ENCODE assay signal across 13 cellular contexts in the genomic region with DNA sequence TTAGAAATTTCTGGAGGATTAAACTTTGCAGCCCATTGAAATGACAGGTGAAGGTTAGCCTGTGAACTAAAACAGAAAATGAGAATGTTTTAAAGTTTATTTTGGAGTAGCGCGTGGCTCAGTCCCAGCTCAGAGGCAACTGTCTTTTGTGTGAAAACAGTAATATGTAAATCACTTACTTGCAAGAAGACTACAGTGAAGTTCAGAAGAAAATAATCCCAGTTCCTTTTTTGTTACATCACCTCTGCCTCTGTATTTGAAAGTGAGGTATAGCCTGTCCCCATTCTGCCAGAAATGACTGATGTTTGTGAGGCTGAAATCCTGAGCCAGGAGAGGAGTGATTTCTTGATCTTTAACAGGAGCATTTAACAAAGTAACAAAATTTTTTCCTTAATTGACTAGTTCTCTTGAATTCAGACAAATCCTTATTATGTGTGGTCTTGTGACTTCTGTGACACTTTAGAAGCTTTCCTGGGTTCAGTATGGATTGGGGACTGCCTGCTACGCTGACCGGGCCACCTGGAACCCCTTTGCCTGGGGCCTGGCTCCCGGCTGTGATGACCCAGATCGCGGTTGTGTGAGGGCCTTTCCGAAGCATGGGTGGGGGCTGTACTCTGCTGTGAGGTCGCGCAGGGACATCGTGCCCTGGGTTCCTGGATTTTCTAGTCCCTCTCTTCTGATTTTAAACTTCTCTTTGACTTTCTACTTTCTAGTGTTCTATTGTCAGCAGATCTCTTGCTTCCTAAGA. TPM values are rescaled to one million over a fixed set of nuclear protein-coding genes. Genes with fewer than 3 reads are reported as not detected.
DNase-seq lines count a peak whose midpoint lies in the region; ATAC-seq, FAIRE-seq and TF ChIP-seq lines count a peak whose summit lies in the region.
"Had no signal": no experiment of that assay in that cellular context is flagged by ENCODE, and none has a peak within 500 bp of the region (broad histone marks: within the 10 kb centered on the region; RNA-seq: fewer than 3 reads in every experiment).

No MANE protein-coding gene starts in this region.

- peaks cover 18% of the 10 kb centered on the region for H3K4me1 ChIP-seq in GM12878 (ENCODE audit: control insufficient read depth, insufficient read depth, low read length)
- peaks cover 10% of the 10 kb centered on the region for H3K4me1 ChIP-seq in right cardiac atrium (ENCODE audit: control insufficient read depth, insufficient read depth, low read length)

- SMC1A ChIA-PET in GM12878 (lab: Charles Lee; ENCODE audit: uncharacterized antibody, unreplicated experiment): interaction anchor here (0.6 to 2.1 kb wide), 4 partner anchors 16 to 27 kb away, joined by 3 to 9 read pairs (median 6); no protein-coding TSS in a partner anchor

- peak overlapping the region; percentile 18; the same call in 1 of the 2 replicates for H3K9ac ChIP-seq in GM12878 (ENCODE audit: control insufficient read depth, insufficient read depth, low read length)

- H3K4me3 ChIP-seq in GM12878 (no peak overlapping the region), right cardiac atrium (ENCODE audit: low read length) (no peak overlapping the region)
- H3K4me3 ChIP-seq: MG63, vagina had no signal

- WGBS in GM12878 (ENCODE audit: insufficient coverage, insufficient replicate concordance, low lambda C conversion rate, missing lambda C conversion rate): 68% methylated on average over 11 of the region's 11 CpGs
- WGBS in right cardiac atrium: 84% methylated on average over 11 of the region's 11 CpGs

- H3K9me3 ChIP-seq in GM12878 (replicated peaks; ENCODE audit: control insufficient read depth, insufficient read depth, low read length) (no peaks in the 10 kb centered on the region; the same call in 2 of the 3 replicates), right cardiac atrium (ENCODE audit: control insufficient read depth, low read length) (no peaks in the 10 kb centered on the region)
- H3K9me3 ChIP-seq: MG63, neutrophil, vagina had no signal

- H3K27ac ChIP-seq in GM12878 (ENCODE audit: control insufficient read depth, insufficient read depth): peak overlapping the region; percentile 79
- no peak overlapping the region for H3K27ac ChIP-seq in right cardiac atrium (ENCODE audit: low read length)
- H3K27ac ChIP-seq: neutrophil, vagina had no signal

- CTCF ChIA-PET in GM12878 (lab: Yijun Ruan, JAX): interaction anchor here (0.5 to 1.3 kb wide), 3 partner anchors 19 to 979 kb away, joined by 3 to 5 read pairs (median 4); no protein-coding TSS in a partner anchor

- ATAC-seq in GM18861 (IDR thresholded peaks at IDR 0.05; ENCODE audit: unreplicated experiment): peak; percentile 99
- ATAC-seq in GM21447 (IDR thresholded peaks at IDR 0.05; ENCODE audit: unreplicated experiment): peak; percentile 100
- peak; percentile 97 for ATAC-seq in HG03064 (IDR thresholded peaks at IDR 0.05; ENCODE audit: low read depth, unreplicated experiment)
- peak; percentile 99 for ATAC-seq in GM12878
- ATAC-seq in right cardiac atrium: no peak

- TSS peak; percentile 36 for BruUV-seq in GM12878 (replicated peaks; lab: Mats Ljungman, UMichigan)

- peaks cover 6 to 9% of the 10 kb centered on the region in 2 experiments for H3K36me3 ChIP-seq in GM12878 (ENCODE audit: control insufficient read depth in 2 of 2, insufficient read depth in 2 of 2, low read length in 1 of 2)

- POLR2A ChIA-PET in GM12878 (lab: Charles Lee): no interaction called here

- H3K79me2 ChIP-seq in GM12878 (ENCODE audit: control insufficient read depth, insufficient read depth, low read length): peaks cover 5% of the 10 kb centered on the region

- intact Hi-C loops in GM12878 (cut with micrococcal nuclease; ENCODE audit: unreplicated experiment): no loop called here
- intact Hi-C loops in right cardiac atrium (cut with DNase I): no loop called here

- TF ChIP-seq RAD21 in GM12878 (IDR thresholded peaks at IDR 0.05; ENCODE audit: insufficient read depth, low read depth, low read length): 0 out of 2 replicates have a peak, but pooled peaks have one; percentile 10

- H2AFZ ChIP-seq in GM12878 (ENCODE audit: control insufficient read depth, low read depth, low read length): peak overlapping the region; percentile 25

- H3K27me3 ChIP-seq in GM12878 (replicated peaks in 1 of 2; ENCODE audit: control insufficient read depth in 2 of 2, insufficient read depth in 2 of 2, low read length in 1 of 2): no peaks in the 10 kb centered on the region
- no peaks in the 10 kb centered on the region for H3K27me3 ChIP-seq in right cardiac atrium (ENCODE audit: control insufficient read depth, insufficient read depth)
- H3K27me3 ChIP-seq: MG63, neutrophil, vagina had no signal

- no peak for TF ChIP-seq CTCF in GM12878 (IDR thresholded peaks at IDR 0.05 in 2 of 3, conservative IDR thresholded peaks at IDR 0.05 in 1 of 3; ENCODE audit: control insufficient read depth in 2 of 3, extremely low read depth in 1 of 3, insufficient read depth in 1 of 3, low read depth in 3 of 3, low read length in 3 of 3)

- DNase-seq in GM12878 (ENCODE audit: low read depth, low spot score): peak; percentile 66
- no peak for DNase-seq in urothelium cell line (ENCODE audit: low spot score)
- DNase-seq in SW480 (ENCODE audit: low spot score): no peak
- DNase-seq in NCI-H1417 treated with DMSO at 0.1 percent for 48 hours (lab: John Stamatoyannopoulos, UW): no peak
- DNase-seq in right cardiac atrium: no peak
- DNase-seq: MG63 had no signal

- no peaks in the 10 kb centered on the region for H4K20me1 ChIP-seq in GM12878 (ENCODE audit: control insufficient read depth, insufficient read depth)

- RAD21 ChIA-PET in GM12878 (lab: Charles Lee; ENCODE audit: unreplicated experiment): interaction anchor here (0.7 to 1.0 kb wide), 3 partner anchors 19 to 58 kb away, joined by 3 to 7 read pairs (median 3); no protein-coding TSS in a partner anchor

- peak overlapping the region; percentile 75 for H3K4me2 ChIP-seq in GM12878 (ENCODE audit: control insufficient read depth, insufficient read depth)

- in situ Hi-C loops in GM12878 (cut with MboI): no loop called here

- no peak for TF ChIP-seq POLR2A in GM12878 (IDR thresholded peaks at IDR 0.05; ENCODE audit: low read depth, low read length)

- TF ChIP-seq EP300 in GM12878 (IDR thresholded peaks at IDR 0.05; ENCODE audit: borderline replicate concordance in 1 of 2, control insufficient read depth in 1 of 2, low read depth in 2 of 2, low read length in 2 of 2): peak; percentile 71 to 78; a peak in 2 of 4 replicates

- FAIRE-seq in GM12878 (lab: Jason Lieb, UNC) (peak; percentile 87), urothelium cell line (lab: Jason Lieb, UNC) (no peak)
- FAIRE-seq: endometrium, H1 had no signal

TF ChIP-seq in GM12878, 131 proteins besides CTCF, POLR2A, EP300 and RAD21 (continues in another document):
- peak; percentile 99 for TF ChIP-seq SPI1 (IDR thresholded peaks at IDR 0.05; ENCODE audit: borderline replicate concordance, insufficient read depth, low read depth, low read length)
- no peak for TF ChIP-seq NFXL1 (IDR thresholded peaks at IDR 0.05; ENCODE audit: borderline replicate concordance)
- TF ChIP-seq IKZF2 (IDR thresholded peaks at IDR 0.05): peak; percentile 77 to 81
- no peak for TF ChIP-seq RCOR1 (conservative IDR thresholded peaks at IDR 0.05; ENCODE audit: low read depth, low read length)
- no peak for TF ChIP-seq LARP7 (IDR thresholded peaks at IDR 0.05)
- no peak for TF ChIP-seq PML (IDR thresholded peaks at IDR 0.05; ENCODE audit: low read length)
- TF ChIP-seq CHD4 (IDR thresholded peaks at IDR 0.05): no peak
- peak; percentile 67; the same call in 1 of the 2 replicates for TF ChIP-seq CREB1 (IDR thresholded peaks at IDR 0.05; ENCODE audit: low read depth)
- no peak for TF ChIP-seq HCFC1 (IDR thresholded peaks at IDR 0.05; ENCODE audit: low read length)

RNA-seq across cellular contexts. Expression of a gene that starts 24.3 kb away (rescaled TPM):
- total RNA-seq in GM12878 (2013; cell fraction: nucleolus; rRNA removed): 425 and 429 TPM in 2 replicates
- total RNA-seq in GM12878 (2014; rRNA removed) (38.8 and 48.0 TPM in 2 replicates), GM12878 (2014; rRNA removed; fragmentation: Illumina TruSeq; extraction: Trizol) (33.9 and 35.9 TPM in 2 replicates), GM12878 (2021) (63.2 and 77.1 TPM in 2 replicates), right cardiac atrium (100 to 1,000 TPM in 3 of 4 donors, 10 to 100 TPM in 1; 93.4 to 137 (median 132) TPM)
- 44.7 TPM for polyA plus RNA-seq in GM12878 (2011; ENCODE audit: low read depth)
- polyA plus RNA-seq in GM12878 (2011; rRNA removed) (22.3 and 46.4 TPM in 2 replicates), GM12878 (2014; fragmentation: Illumina TruSeq; extraction: Trizol) (17.2 and 38.1 TPM in 2 replicates), GM12878 (2014; fragmentation: Nextera tagmentation; extraction: Ambion mirVana) (10 to 100 TPM in 1 of 2 experiments, 1 to 10 TPM in 1; 8.6 to 22.9 TPM), GM12878 (2014; rRNA removed) (39.4 and 57.5 TPM in 2 replicates), GM12878 (2016; fragmentation: Nextera tagmentation; extraction: Ambion mirVana) (10 to 100 TPM; 30.2 to 36.7 TPM), right cardiac atrium (125 TPM)
- 19.8 and 23.8 TPM in 2 replicates for polyA plus RNA-seq in GM12878 (2011; cell fraction: cytosol; rRNA removed)
- 174 and 205 TPM in 2 replicates for polyA plus RNA-seq in GM12878 (2011; cell fraction: nucleus; rRNA removed)
- polyA plus RNA-seq in GM12878 (2012): 40.4 and 56.2 TPM in 2 replicates
- polyA minus RNA-seq in GM12878 (2011; rRNA and poly(A)+ RNA removed): 46.2 and 66.6 TPM in 2 replicates
- polyA minus RNA-seq in GM12878 (2011; cell fraction: cytosol; rRNA and poly(A)+ RNA removed): 19.8 and 27.6 TPM in 2 replicates
- 68.5 and 127 TPM in 2 replicates for polyA minus RNA-seq in GM12878 (2011; cell fraction: nucleus; rRNA and poly(A)+ RNA removed)

RNA-seq across cellular contexts. Expression of a gene that starts 26.1 kb away (rescaled TPM):
- total RNA-seq in GM12878 (2013; cell fraction: nucleolus; rRNA removed): 59.2 and 63.8 TPM in 2 replicates
- 49.3 and 50.3 TPM in 2 replicates for total RNA-seq in GM12878 (2014; rRNA removed)
- 29.7 and 34.5 TPM in 2 replicates for total RNA-seq in GM12878 (2014; rRNA removed; fragmentation: Illumina TruSeq; extraction: Trizol)
- total RNA-seq in GM12878 (2021): 39.0 and 43.4 TPM in 2 replicates
- polyA plus RNA-seq in GM12878 (2011; ENCODE audit: low read depth): 13.9 TPM
- 40.5 and 61.2 TPM in 2 replicates for polyA plus RNA-seq in GM12878 (2011; rRNA removed)
- polyA plus RNA-seq in GM12878 (2011; cell fraction: cytosol; rRNA removed): 78.9 and 84.0 TPM in 2 replicates
- 55.0 and 55.5 TPM in 2 replicates for polyA plus RNA-seq in GM12878 (2011; cell fraction: nucleus; rRNA removed)
- 26.1 and 30.8 TPM in 2 replicates for polyA plus RNA-seq in GM12878 (2012)
- polyA plus RNA-seq in GM12878 (2014; fragmentation: Illumina TruSeq; extraction: Trizol): 22.3 and 34.9 TPM in 2 replicates
- polyA plus RNA-seq in GM12878 (2014; fragmentation: Nextera tagmentation; extraction: Ambion mirVana): 10 to 100 TPM; 23.6 to 24.0 TPM
- polyA plus RNA-seq in GM12878 (2014; rRNA removed): 43.6 and 48.9 TPM in 2 replicates
- 10 to 100 TPM; 41.1 to 49.1 TPM for polyA plus RNA-seq in GM12878 (2016; fragmentation: Nextera tagmentation; extraction: Ambion mirVana)
- polyA minus RNA-seq in GM12878 (2011; rRNA and poly(A)+ RNA removed): 42.5 and 77.0 TPM in 2 replicates
- 21.8 and 27.0 TPM in 2 replicates for polyA minus RNA-seq in GM12878 (2011; cell fraction: cytosol; rRNA and poly(A)+ RNA removed)
- polyA minus RNA-seq in GM12878 (2011; cell fraction: nucleus; rRNA and poly(A)+ RNA removed): 21.3 and 39.5 TPM in 2 replicates
- 10 to 100 TPM in 2 of 4 donors, 1 to 10 TPM in 2; 8.4 to 11.8 (median 10.2) TPM for total RNA-seq in right cardiac atrium
- polyA plus RNA-seq in right cardiac atrium: 12.2 TPM

Comparison
In these comparisons a context has a peak if more than half of its experiments do, and no peak if none do; other contexts are left out.
1. ATAC-seq: peak in GM18861 (single experiment), GM21447 (single experiment), HG03064 (single experiment) and GM12878 (single experiment); none in right cardiac atrium (0 of 2).